Comparison of ENCODE assay signal across 8 cellular contexts in the genomic region with DNA sequence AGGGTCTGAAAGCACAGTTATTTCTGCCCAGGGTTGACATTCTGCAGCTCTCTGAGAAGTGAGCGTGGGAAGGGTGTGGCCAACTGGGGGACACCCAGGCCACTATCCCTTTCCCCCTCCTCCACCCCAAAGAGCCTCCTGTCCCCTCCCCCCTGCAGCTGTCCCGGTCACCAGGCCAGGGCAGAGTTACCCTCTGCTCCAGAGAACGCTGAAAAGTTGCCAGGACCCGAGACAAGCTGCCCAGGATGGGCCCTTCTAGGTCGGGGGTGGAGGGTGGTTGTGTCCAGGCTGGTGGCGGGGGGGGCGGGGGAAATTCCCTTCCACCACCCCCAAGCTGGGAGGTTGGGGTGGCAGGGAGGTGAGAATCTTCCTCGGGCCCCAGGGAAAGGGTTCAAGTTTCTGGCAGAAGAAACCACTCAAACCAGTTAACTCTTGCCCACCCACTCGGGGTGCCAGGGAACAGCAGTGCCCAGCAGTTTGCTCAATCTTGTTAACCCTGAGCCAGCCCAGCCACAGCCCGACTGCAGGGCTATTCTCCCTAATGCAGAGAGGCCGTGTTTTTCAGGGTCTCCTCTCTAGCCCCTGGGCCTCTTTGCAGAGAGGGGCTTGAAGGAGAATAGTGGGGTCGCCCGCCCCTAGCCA. TPM values are rescaled to one million over a fixed set of nuclear protein-coding genes. Genes with fewer than 3 reads are reported as not detected.
A peak's percentile ranks its signal among the peaks of the same experiment; 100 is the strongest.
DNase-seq lines count a peak whose midpoint lies in the region; ATAC-seq and TF ChIP-seq lines count a peak whose summit lies in the region.

No MANE protein-coding gene starts in this region.

- H3K27me3 Mint-ChIP-seq in activated CD4-positive, alpha-beta T cell treated with anti-CD3 and anti-CD28 coated beads for 36 hours = no peaks in the 10 kb centered on the region

- no peaks in the 10 kb centered on the region for H3K27me3 ChIP-seq in ovary

- CTCF ChIA-PET in activated CD4-positive, alpha-beta T cell treated with anti-CD3 and anti-CD28 coated beads for 36 hours (lab: Charles Lee) = interaction anchor here (0.6 to 2.6 kb wide), 6 partner anchors 14 to 440 kb away, joined by 3 to 25 read pairs (median 4); no protein-coding TSS in a partner anchor

- peaks cover 8% of the 10 kb centered on the region for H3K4me1 ChIP-seq in ovary (ENCODE audit: insufficient read depth)

- DNase-seq in activated CD4-positive, alpha-beta T cell treated with anti-CD3 and anti-CD28 coated beads for 36 hours = peak; percentile 53
- no peak for DNase-seq in activated CD4-positive, alpha-beta T cell treated with anti-CD3 and anti-CD28 coated beads for 1 hour
- DNase-seq in activated CD4-positive, alpha-beta T cell treated with anti-CD3 and anti-CD28 coated beads, Interleukin-2, amount 50 U/mL, for 48 hours = peak; percentile 34 to 53
- peak; percentile 33 for DNase-seq in fibroblast of pulmonary artery (ENCODE audit: low read depth)
- peak; percentile 53 to 76 (median 68) for DNase-seq in ovary
- no peak for DNase-seq in NAMALWA (ENCODE audit: low spot score)

- peak overlapping the region; percentile 96 for H3K27ac Mint-ChIP-seq in activated CD4-positive, alpha-beta T cell treated with anti-CD3 and anti-CD28 coated beads for 36 hours

- H3K36me3 ChIP-seq in ovary = no peaks in the 10 kb centered on the region

- no peak for ATAC-seq in activated CD4-positive, alpha-beta T cell treated with anti-CD3 and anti-CD28 coated beads for 36 hours
- ATAC-seq in HG03442 (IDR thresholded peaks at IDR 0.05; ENCODE audit: unreplicated experiment) = no peak
- ATAC-seq in HG02884 (IDR thresholded peaks at IDR 0.05; ENCODE audit: unreplicated experiment) = no peak

- intact Hi-C loops in activated CD4-positive, alpha-beta T cell treated with anti-CD3 and anti-CD28 coated beads for 36 hours (cut with DNase I, micrococcal nuclease) = loop anchor here (2.0 to 10.0 kb wide), 4 partner anchors 67 to 1079 kb away; a partner anchor contains a TSS
- intact Hi-C loops in ovary (cut with DNase I) = loop anchor here in 2 of 4 donors (2.0 to 10.0 kb wide), 4 partner anchors 17 to 71 kb away; a partner anchor contains a TSS

- no peaks in the 10 kb centered on the region for H3K9me3 Mint-ChIP-seq in activated CD4-positive, alpha-beta T cell treated with anti-CD3 and anti-CD28 coated beads for 36 hours (ENCODE audit: low read depth)

- peak overlapping the region; percentile 47 to 94 for H3K27ac ChIP-seq in ovary

- no peak for TF ChIP-seq EP300 in ovary (IDR thresholded peaks at IDR 0.05)

- H3K4me3 Mint-ChIP-seq in activated CD4-positive, alpha-beta T cell treated with anti-CD3 and anti-CD28 coated beads for 36 hours = peak overlapping the region; percentile 89

- peaks cover 56% of the 10 kb centered on the region for H3K4me1 Mint-ChIP-seq in activated CD4-positive, alpha-beta T cell treated with anti-CD3 and anti-CD28 coated beads for 36 hours

- no peaks in the 10 kb centered on the region for H3K9me3 ChIP-seq in ovary

- 1% methylated on average over 12 to 13 of the region's 13 CpGs for WGBS in ovary, 3 donors

- peaks cover 12% of the 10 kb centered on the region for H3K36me3 Mint-ChIP-seq in activated CD4-positive, alpha-beta T cell treated with anti-CD3 and anti-CD28 coated beads for 36 hours (ENCODE audit: low read depth)

- POLR2A ChIA-PET in activated CD4-positive, alpha-beta T cell treated with anti-CD3 and anti-CD28 coated beads for 36 hours (lab: Charles Lee) = interaction anchor here (0.7 to 1.4 kb wide), 4 partner anchors 10 to 129 kb away, joined by 3 to 4 read pairs (median 3); a partner anchor contains a TSS

- H3K4me3 ChIP-seq in fibroblast of pulmonary artery (replicated peaks; ENCODE audit: low read depth, low read length) (peak overlapping the region; percentile 93), ovary (peak overlapping the region; percentile 58)

- no peak for TF ChIP-seq POLR2A in ovary (IDR thresholded peaks at IDR 0.05)

- TF ChIP-seq CTCF in fibroblast of pulmonary artery (IDR thresholded peaks at IDR 0.05; ENCODE audit: low read length, missing control alignments) (no peak), ovary (IDR thresholded peaks at IDR 0.05) (no peak)

RNA-seq across cellular contexts. Expression of a gene that starts 0.6 kb away (rescaled TPM):
- total RNA-seq in activated CD4-positive, alpha-beta T cell treated with anti-CD3 and anti-CD28 coated beads for 36 hours = 100 to 1,000 TPM; 522 to 663 TPM
- total RNA-seq in ovary = 1,000 to 10,000 TPM in 5 of 7 donors, 100 to 1,000 TPM in 2; 819 to 1,819 (median 1,125) TPM
- polyA plus RNA-seq in ovary = 1,000 to 10,000 TPM in 1 of 2 donors, 100 to 1,000 TPM in 1; 331 to 1,399 TPM

RNA-seq across cellular contexts. Expression of a gene that starts 10.1 kb away (rescaled TPM):
- total RNA-seq in activated CD4-positive, alpha-beta T cell treated with anti-CD3 and anti-CD28 coated beads for 36 hours = 10 to 100 TPM; 37.1 to 42.3 TPM
- 10 to 100 TPM; 11.9 to 36.0 (median 20.3) TPM for total RNA-seq in ovary
- 10 to 100 TPM in 1 of 2 donors, 1 to 10 TPM in 1; 7.6 to 19.3 TPM for polyA plus RNA-seq in ovary

RNA-seq across cellular contexts. Expression of a gene that starts 17.5 kb away (rescaled TPM):
- total RNA-seq in activated CD4-positive, alpha-beta T cell treated with anti-CD3 and anti-CD28 coated beads for 36 hours = 10 to 100 TPM; 35.8 to 37.8 TPM
- 10 to 100 TPM in 6 of 7 donors, 1 to 10 TPM in 1; 9.1 to 15.9 (median 12.7) TPM for total RNA-seq in ovary
- 10 to 100 TPM in 1 of 2 donors, 1 to 10 TPM in 1; 8.1 to 13.3 TPM for polyA plus RNA-seq in ovary

RNA-seq across cellular contexts. Expression of a gene that starts 20.8 kb away (rescaled TPM):
- 10 to 100 TPM; 23.3 to 26.1 TPM for total RNA-seq in activated CD4-positive, alpha-beta T cell treated with anti-CD3 and anti-CD28 coated beads for 36 hours
- 100 to 1,000 TPM in 2 of 7 donors, 10 to 100 TPM in 5; 54.6 to 175 (median 88.7) TPM for total RNA-seq in ovary
- polyA plus RNA-seq in ovary = 10 to 100 TPM; 19.5 to 69.5 TPM

RNA-seq across cellular contexts. Expression of a gene that starts 36.6 kb away (rescaled TPM):
- total RNA-seq in activated CD4-positive, alpha-beta T cell treated with anti-CD3 and anti-CD28 coated beads for 36 hours = 10 to 100 TPM; 86.5 to 98.2 TPM
- 10 to 100 TPM in 4 of 7 donors, 1 to 10 TPM in 3; 2.0 to 13.3 (median 10.9) TPM for total RNA-seq in ovary
- polyA plus RNA-seq in ovary = 1 to 10 TPM; 4.5 to 5.5 TPM

Comparison
In these comparisons a context has a peak if more than half of its experiments do, and no peak if none do; other contexts are left out.
1. DNase-seq: peak in activated CD4-positive, alpha-beta T cell treated with anti-CD3 and anti-CD28 coated beads for 36 hours (single experiment), activated CD4-positive, alpha-beta T cell treated with anti-CD3 and anti-CD28 coated beads, Interleukin-2, amount 50 U/mL, for 48 hours (2 of 2), fibroblast of pulmonary artery (single experiment) and ovary (5 of 5); none in activated CD4-positive, alpha-beta T cell treated with anti-CD3 and anti-CD28 coated beads for 1 hour (single experiment) and NAMALWA (single experiment).